ENCODE assay signal across 1 cellular context in the genomic region with DNA sequence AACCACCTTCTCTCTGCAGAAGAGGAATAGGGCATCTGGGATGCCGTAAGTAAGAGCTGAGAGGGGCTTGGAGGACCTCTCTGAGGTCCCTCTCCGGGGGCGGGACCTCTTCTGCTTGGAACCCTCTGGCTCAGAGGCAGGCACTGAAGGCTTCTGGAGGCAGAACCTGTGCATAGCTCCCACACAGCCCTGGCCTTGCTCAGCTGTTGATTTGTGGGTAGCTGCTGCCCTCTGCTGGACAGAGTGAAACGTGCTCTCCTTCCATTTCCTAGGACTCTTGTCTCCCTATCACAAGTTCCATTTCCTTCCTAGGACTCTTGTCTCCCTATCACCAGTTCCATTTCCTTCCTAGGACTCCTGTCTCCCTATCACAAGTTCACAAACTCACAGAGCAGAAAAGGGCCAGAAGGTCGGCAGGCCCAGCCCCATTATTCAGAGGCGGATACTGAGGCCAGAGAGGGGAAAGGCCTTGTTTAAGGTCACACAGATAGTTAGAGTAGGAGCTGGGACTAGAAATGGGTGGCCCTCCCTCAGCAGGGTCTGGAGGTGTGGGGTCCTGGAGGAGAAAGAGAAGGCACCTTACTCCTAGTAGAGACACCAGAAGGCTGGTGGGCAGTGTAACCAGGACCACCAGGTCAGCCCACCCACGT.
TF ChIP-seq lines count a peak whose summit lies in the region.

No MANE protein-coding gene starts in this region.

TF ChIP-seq in K562, 482 proteins besides CTCF, POLR2A, EP300 and RAD21 (continued from another document and continues in another):
- 0 out of 2 replicates have a peak, but pooled peaks have one; percentile 18 for TF ChIP-seq REST (CRISPR knock-in tag; IDR thresholded peaks at IDR 0.05; ENCODE audit: low read depth)
- no peak for TF ChIP-seq ZNF212 (CRISPR knock-in tag; IDR thresholded peaks at IDR 0.05)
- peak; percentile 92 for TF ChIP-seq SMC3 (conservative IDR thresholded peaks at IDR 0.05; ENCODE audit: insufficient read depth, low read depth, low read length)
- peak; percentile 56; the same call in 1 of the 2 replicates for TF ChIP-seq ARID2 (IDR thresholded peaks at IDR 0.05)
- TF ChIP-seq BCOR (IDR thresholded peaks at IDR 0.05) = 0 out of 2 replicates have a peak, but pooled peaks have one; percentile 52
- TF ChIP-seq, protein P1, sequence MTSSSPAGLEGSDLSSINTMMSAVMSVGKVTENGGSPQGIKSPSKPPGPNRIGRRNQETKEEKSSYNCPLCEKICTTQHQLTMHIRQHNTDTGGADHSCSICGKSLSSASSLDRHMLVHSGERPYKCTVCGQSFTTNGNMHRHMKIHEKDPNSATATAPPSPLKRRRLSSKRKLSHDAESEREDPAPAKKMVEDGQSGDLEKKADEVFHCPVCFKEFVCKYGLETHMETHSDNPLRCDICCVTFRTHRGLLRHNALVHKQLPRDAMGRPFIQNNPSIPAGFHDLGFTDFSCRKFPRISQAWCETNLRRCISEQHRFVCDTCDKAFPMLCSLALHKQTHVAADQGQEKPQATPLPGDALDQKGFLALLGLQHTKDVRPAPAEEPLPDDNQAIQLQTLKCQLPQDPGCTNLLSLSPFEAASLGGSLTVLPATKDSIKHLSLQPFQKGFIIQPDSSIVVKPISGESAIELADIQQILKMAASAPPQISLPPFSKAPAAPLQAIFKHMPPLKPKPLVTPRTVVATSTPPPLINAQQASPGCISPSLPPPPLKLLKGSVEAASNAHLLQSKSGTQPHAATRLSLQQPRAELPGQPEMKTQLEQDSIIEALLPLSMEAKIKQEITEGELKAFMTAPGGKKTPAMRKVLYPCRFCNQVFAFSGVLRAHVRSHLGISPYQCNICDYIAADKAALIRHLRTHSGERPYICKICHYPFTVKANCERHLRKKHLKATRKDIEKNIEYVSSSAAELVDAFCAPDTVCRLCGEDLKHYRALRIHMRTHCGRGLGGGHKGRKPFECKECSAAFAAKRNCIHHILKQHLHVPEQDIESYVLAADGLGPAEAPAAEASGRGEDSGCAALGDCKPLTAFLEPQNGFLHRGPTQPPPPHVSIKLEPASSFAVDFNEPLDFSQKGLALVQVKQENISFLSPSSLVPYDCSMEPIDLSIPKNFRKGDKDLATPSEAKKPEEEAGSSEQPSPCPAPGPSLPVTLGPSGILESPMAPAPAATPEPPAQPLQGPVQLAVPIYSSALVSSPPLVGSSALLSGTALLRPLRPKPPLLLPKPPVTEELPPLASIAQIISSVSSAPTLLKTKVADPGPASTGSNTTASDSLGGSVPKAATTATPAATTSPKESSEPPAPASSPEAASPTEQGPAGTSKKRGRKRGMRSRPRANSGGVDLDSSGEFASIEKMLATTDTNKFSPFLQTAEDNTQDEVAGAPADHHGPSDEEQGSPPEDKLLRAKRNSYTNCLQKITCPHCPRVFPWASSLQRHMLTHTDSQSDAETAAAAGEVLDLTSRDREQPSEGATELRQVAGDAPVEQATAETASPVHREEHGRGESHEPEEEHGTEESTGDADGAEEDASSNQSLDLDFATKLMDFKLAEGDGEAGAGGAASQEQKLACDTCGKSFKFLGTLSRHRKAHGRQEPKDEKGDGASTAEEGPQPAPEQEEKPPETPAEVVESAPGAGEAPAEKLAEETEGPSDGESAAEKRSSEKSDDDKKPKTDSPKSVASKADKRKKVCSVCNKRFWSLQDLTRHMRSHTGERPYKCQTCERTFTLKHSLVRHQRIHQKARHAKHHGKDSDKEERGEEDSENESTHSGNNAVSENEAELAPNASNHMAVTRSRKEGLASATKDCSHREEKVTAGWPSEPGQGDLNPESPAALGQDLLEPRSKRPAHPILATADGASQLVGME (CRISPR knock-in tag; IDR thresholded peaks at IDR 0.05) = no peak
- peak in 2 of 3 experiments; percentile 32 to 34 for TF ChIP-seq YY1 (IDR thresholded peaks at IDR 0.05; ENCODE audit: borderline replicate concordance in 1 of 3, control insufficient read depth in 1 of 3, extremely low read depth in 1 of 3, insufficient read depth in 3 of 3, insufficient read length in 1 of 3, insufficient replicate concordance in 2 of 3, low read depth in 1 of 3, low read length in 2 of 3)
- no peak for TF ChIP-seq ZNF431 (CRISPR knock-in tag; IDR thresholded peaks at IDR 0.05)
- peak; percentile 72 for TF ChIP-seq TFAP4 (CRISPR knock-in tag; IDR thresholded peaks at IDR 0.05; ENCODE audit: borderline replicate concordance)
- TF ChIP-seq CBFA2T3 (IDR thresholded peaks at IDR 0.05) = peak; percentile 32; the same call in 1 of the 2 replicates
- TF ChIP-seq HMGN3 (IDR thresholded peaks at IDR 0.05; ENCODE audit: borderline replicate concordance, extremely low read depth, insufficient read length, low read depth, low read length) = no peak
- TF ChIP-seq ZBTB17 (CRISPR knock-in tag; IDR thresholded peaks at IDR 0.05) = no peak
- TF ChIP-seq ESRRA (IDR thresholded peaks at IDR 0.05; ENCODE audit: borderline replicate concordance, low read depth) = peak; percentile 81
- peak; percentile 77 for TF ChIP-seq RBM25 (IDR thresholded peaks at IDR 0.05; ENCODE audit: low read depth, low read length, severe bottlenecking)
- 0 out of 2 replicates have a peak, but pooled peaks have one; percentile 33 for TF ChIP-seq ATF7 (IDR thresholded peaks at IDR 0.05)
- no peak for TF ChIP-seq THRA (IDR thresholded peaks at IDR 0.05)
- TF ChIP-seq FOXK1 (CRISPR knock-in tag; IDR thresholded peaks at IDR 0.05; ENCODE audit: borderline replicate concordance) = no peak
- TF ChIP-seq, protein P2, sequence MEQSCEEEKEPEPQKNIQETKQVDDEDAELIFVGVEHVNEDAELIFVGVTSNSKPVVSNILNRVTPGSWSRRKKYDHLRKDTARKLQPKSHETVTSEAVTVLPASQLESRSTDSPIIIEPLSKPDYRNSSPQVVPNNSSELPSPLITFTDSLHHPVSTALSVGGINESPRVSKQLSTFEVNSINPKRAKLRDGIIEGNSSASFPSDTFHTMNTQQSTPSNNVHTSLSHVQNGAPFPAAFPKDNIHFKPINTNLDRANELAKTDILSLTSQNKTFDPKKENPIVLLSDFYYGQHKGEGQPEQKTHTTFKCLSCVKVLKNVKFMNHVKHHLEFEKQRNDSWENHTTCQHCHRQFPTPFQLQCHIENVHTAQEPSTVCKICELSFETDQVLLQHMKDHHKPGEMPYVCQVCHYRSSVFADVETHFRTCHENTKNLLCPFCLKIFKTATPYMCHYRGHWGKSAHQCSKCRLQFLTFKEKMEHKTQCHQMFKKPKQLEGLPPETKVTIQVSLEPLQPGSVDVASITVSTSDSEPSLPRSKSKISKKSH (CRISPR knock-in tag; IDR thresholded peaks at IDR 0.05) = no peak
- TF ChIP-seq HMGXB4 (CRISPR knock-in tag; IDR thresholded peaks at IDR 0.05) = no peak
- TF ChIP-seq MTA3 (IDR thresholded peaks at IDR 0.05; ENCODE audit: borderline replicate concordance) = no peak
- no peak for TF ChIP-seq CBFA2T2 (conservative IDR thresholded peaks at IDR 0.05)
- no peak for TF ChIP-seq HDAC8 (tag; IDR thresholded peaks at IDR 0.05)
- no peak for TF ChIP-seq RNF2 (IDR thresholded peaks at IDR 0.05)
- TF ChIP-seq SMAD3 (CRISPR knock-in tag; conservative IDR thresholded peaks at IDR 0.05) = no peak
- TF ChIP-seq ZNF57 (CRISPR knock-in tag; IDR thresholded peaks at IDR 0.05) = no peak
- peak; percentile 22; the same call in 1 of the 2 replicates for TF ChIP-seq CTBP1 (IDR thresholded peaks at IDR 0.05; ENCODE audit: borderline replicate concordance)
- peak; percentile 50; the same call in 1 of the 2 replicates for TF ChIP-seq JUND (IDR thresholded peaks at IDR 0.05; ENCODE audit: borderline replicate concordance, low read depth, low read length)
- no peak; the same call in 2 of the 3 replicates for TF ChIP-seq JUND (tag; IDR thresholded peaks at IDR 0.05; ENCODE audit: borderline replicate concordance, low read depth, low read length)
- no peak for TF ChIP-seq ZKSCAN1 (IDR thresholded peaks at IDR 0.05; ENCODE audit: low read depth, low read length)
- TF ChIP-seq ZNF644 (tag; IDR thresholded peaks at IDR 0.05; ENCODE audit: low read depth) = no peak
- peak; percentile 65; the same call in 1 of the 2 replicates for TF ChIP-seq CC2D1A (IDR thresholded peaks at IDR 0.05)
- TF ChIP-seq, protein P3, sequence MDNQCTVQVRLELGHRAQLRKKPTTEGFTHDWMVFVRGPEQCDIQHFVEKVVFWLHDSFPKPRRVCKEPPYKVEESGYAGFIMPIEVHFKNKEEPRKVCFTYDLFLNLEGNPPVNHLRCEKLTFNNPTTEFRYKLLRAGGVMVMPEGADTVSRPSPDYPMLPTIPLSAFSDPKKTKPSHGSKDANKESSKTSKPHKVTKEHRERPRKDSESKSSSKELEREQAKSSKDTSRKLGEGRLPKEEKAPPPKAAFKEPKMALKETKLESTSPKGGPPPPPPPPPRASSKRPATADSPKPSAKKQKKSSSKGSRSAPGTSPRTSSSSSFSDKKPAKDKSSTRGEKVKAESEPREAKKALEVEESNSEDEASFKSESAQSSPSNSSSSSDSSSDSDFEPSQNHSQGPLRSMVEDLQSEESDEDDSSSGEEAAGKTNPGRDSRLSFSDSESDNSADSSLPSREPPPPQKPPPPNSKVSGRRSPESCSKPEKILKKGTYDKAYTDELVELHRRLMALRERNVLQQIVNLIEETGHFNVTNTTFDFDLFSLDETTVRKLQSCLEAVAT (IDR thresholded peaks at IDR 0.05) = 0 out of 4 replicates have a peak, but pooled peaks of 1 of the 2 experiments have one; percentile 39
- TF ChIP-seq, protein P4, sequence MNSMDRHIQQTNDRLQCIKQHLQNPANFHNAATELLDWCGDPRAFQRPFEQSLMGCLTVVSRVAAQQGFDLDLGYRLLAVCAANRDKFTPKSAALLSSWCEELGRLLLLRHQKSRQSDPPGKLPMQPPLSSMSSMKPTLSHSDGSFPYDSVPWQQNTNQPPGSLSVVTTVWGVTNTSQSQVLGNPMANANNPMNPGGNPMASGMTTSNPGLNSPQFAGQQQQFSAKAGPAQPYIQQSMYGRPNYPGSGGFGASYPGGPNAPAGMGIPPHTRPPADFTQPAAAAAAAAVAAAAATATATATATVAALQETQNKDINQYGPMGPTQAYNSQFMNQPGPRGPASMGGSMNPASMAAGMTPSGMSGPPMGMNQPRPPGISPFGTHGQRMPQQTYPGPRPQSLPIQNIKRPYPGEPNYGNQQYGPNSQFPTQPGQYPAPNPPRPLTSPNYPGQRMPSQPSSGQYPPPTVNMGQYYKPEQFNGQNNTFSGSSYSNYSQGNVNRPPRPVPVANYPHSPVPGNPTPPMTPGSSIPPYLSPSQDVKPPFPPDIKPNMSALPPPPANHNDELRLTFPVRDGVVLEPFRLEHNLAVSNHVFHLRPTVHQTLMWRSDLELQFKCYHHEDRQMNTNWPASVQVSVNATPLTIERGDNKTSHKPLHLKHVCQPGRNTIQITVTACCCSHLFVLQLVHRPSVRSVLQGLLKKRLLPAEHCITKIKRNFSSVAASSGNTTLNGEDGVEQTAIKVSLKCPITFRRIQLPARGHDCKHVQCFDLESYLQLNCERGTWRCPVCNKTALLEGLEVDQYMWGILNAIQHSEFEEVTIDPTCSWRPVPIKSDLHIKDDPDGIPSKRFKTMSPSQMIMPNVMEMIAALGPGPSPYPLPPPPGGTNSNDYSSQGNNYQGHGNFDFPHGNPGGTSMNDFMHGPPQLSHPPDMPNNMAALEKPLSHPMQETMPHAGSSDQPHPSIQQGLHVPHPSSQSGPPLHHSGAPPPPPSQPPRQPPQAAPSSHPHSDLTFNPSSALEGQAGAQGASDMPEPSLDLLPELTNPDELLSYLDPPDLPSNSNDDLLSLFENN (IDR thresholded peaks at IDR 0.05; ENCODE audit: low read depth in 2 of 2, low read length in 2 of 2) = peak in 1 of 2 experiments; percentile 37; a peak in 1 of 4 replicates
- TF ChIP-seq MCM7 (IDR thresholded peaks at IDR 0.05) = no peak
- TF ChIP-seq SMAD1 (IDR thresholded peaks at IDR 0.05; ENCODE audit: low read depth, low read length, partially characterized antibody) = no peak
